Comparison of ENCODE assay signal across 33 cellular contexts in genomic region chr11:31493235-31493634, GRCh38.
"Had no signal": no experiment of that assay in that cellular context is flagged by ENCODE, and none has a peak within 500 bp of the region (broad histone marks: within the 10 kb centered on the region; RNA-seq: fewer than 3 reads in every experiment).

No MANE protein-coding gene starts in this region.

- H3K4me1 ChIP-seq: adrenal gland, breast epithelium had no signal

- H3K4me1 Mint-ChIP-seq: activated naive CD8-positive, alpha-beta T cell treated with anti-CD3 and anti-CD28 coated beads, Interleukin-2, amount 10 ng/mL, durations not matched to agents 7 days and 5 days had no signal

- DNase-seq: activated B cell treated with CpG ODN at 0.5 μM for 24 hours; activated CD4-positive, alpha-beta memory T cell treated with anti-CD3 and anti-CD28 coated beads for 36 hours; activated CD4-positive, alpha-beta T cell treated with anti-CD3 and anti-CD28 coated beads for 4 hours; activated CD4-positive, alpha-beta T cell treated with anti-CD3 and anti-CD28 coated beads, Interleukin-2, amount 10 ng/mL, durations not matched to agents 24 days and 14 days; activated CD4-positive, alpha-beta T cell treated with anti-CD3 and anti-CD28 coated beads, Interleukin-2, amount 50 U/mL, for 1 hour; activated CD4-positive, alpha-beta T cell treated with anti-CD3 and anti-CD28 coated beads, Interleukin-2, amount 50 U/mL, for 4 hours; activated CD4-positive, CD25-positive, alpha-beta regulatory T cell treated with anti-CD3 and anti-CD28 coated beads, Interleukin-2, amount 50 U/mL, for 72 hours; activated CD8-positive, alpha-beta memory T cell treated with anti-CD3 and anti-CD28 coated beads, Interleukin-2, amount 50 U/mL, for 4 hours; activated effector memory CD4-positive, alpha-beta T cell treated with anti-CD3 and anti-CD28 coated beads, Interleukin-2, amount 50 U/mL, for 16 hours; activated gamma-delta T cell treated with Interleukin-2 at 50 U/mL for 16 hours; activated naive CD4-positive, alpha-beta T cell; activated naive CD4-positive, alpha-beta T cell treated with anti-CD3 and anti-CD28 coated beads, Interleukin-2, amount 10 ng/mL, durations not matched to agents 7 days and 5 days; activated naive CD8-positive, alpha-beta T cell treated with anti-CD3 and anti-CD28 coated beads, Interleukin-2, amount 10 ng/mL, durations not matched to agents 7 days and 5 days; activated T-cell treated with anti-CD3 and anti-CD28 coated beads for 4 hours; activated T-cell treated with anti-CD3 and anti-CD28 coated beads, Interleukin-2, amount 50 U/mL, for 1 hour; activated T-cell treated with anti-CD3 and anti-CD28 coated beads, Interleukin-2, amount 50 U/mL, for 4 hours; activated T-cell treated with anti-CD3 and anti-CD28 coated beads, Interleukin-2, amount 50 U/mL, for 72 hours; adrenal gland; amniotic stem cell; aorta; body of pancreas; brain microvascular endothelial cell; central memory CD4-positive, alpha-beta T cell; SW 1271; T-helper 1 cell; T-helper 2 cell; T-helper 9 cell had no signal

- H3K4me3 ChIP-seq: adrenal gland, body of pancreas, breast epithelium had no signal

- H3K36me3 ChIP-seq: adrenal gland, brain microvascular endothelial cell, breast epithelium had no signal

- H3K27me3 Mint-ChIP-seq: activated B cell treated with CpG ODN at 0.5 μM for 24 hours; activated CD4-positive, alpha-beta memory T cell treated with anti-CD3 and anti-CD28 coated beads for 36 hours; activated CD4-positive, alpha-beta T cell treated with anti-CD3 and anti-CD28 coated beads, Interleukin-2, amount 10 ng/mL, durations not matched to agents 24 days and 14 days; activated naive CD4-positive, alpha-beta T cell treated with anti-CD3 and anti-CD28 coated beads, Interleukin-2, amount 10 ng/mL, durations not matched to agents 7 days and 5 days; activated naive CD8-positive, alpha-beta T cell treated with anti-CD3 and anti-CD28 coated beads, Interleukin-2, amount 10 ng/mL, durations not matched to agents 7 days and 5 days; activated T-helper 17 cell treated with anti-CD3 and anti-CD28 coated beads, Interleukin-2, amount 50 U/mL, for 72 hours had no signal

- H3K27ac ChIP-seq: adrenal gland, body of pancreas, brain microvascular endothelial cell, breast epithelium, VCaP had no signal

- H3K27ac Mint-ChIP-seq: activated B cell treated with CpG ODN at 0.5 μM for 24 hours; activated CD4-positive, alpha-beta memory T cell treated with anti-CD3 and anti-CD28 coated beads for 36 hours; activated CD4-positive, alpha-beta T cell treated with anti-CD3 and anti-CD28 coated beads, Interleukin-2, amount 10 ng/mL, durations not matched to agents 24 days and 14 days; activated naive CD4-positive, alpha-beta T cell treated with anti-CD3 and anti-CD28 coated beads, Interleukin-2, amount 10 ng/mL, durations not matched to agents 7 days and 5 days; activated naive CD8-positive, alpha-beta T cell treated with anti-CD3 and anti-CD28 coated beads, Interleukin-2, amount 10 ng/mL, durations not matched to agents 7 days and 5 days; activated T-cell treated with anti-CD3 and anti-CD28 coated beads, Interleukin-2, amount 50 U/mL, for 72 hours; activated T-helper 17 cell treated with anti-CD3 and anti-CD28 coated beads, Interleukin-2, amount 50 U/mL, for 72 hours; T-helper 1 cell treated with Interleukin-12 subunit alpha and Interleukin-12 subunit beta and Interleukin-4 antibody, amounts not matched to agents 30 μg/mL and 1 μg/mL, for 36 hours; T-helper 2 cell treated with Interferon-gamma antibody and Interleukin-4, amounts not matched to agents 5 μg/mL and 100 μg/mL, for 36 hours had no signal

- H3K4me3 Mint-ChIP-seq: activated B cell treated with CpG ODN at 0.5 μM for 24 hours; activated CD4-positive, alpha-beta memory T cell treated with anti-CD3 and anti-CD28 coated beads for 36 hours; activated CD4-positive, alpha-beta T cell treated with anti-CD3 and anti-CD28 coated beads, Interleukin-2, amount 10 ng/mL, durations not matched to agents 24 days and 14 days; activated naive CD4-positive, alpha-beta T cell treated with anti-CD3 and anti-CD28 coated beads, Interleukin-2, amount 10 ng/mL, durations not matched to agents 7 days and 5 days; activated naive CD8-positive, alpha-beta T cell treated with anti-CD3 and anti-CD28 coated beads, Interleukin-2, amount 10 ng/mL, durations not matched to agents 7 days and 5 days; activated T-cell treated with anti-CD3 and anti-CD28 coated beads, Interleukin-2, amount 50 U/mL, for 4 hours; activated T-cell treated with anti-CD3 and anti-CD28 coated beads, Interleukin-2, amount 50 U/mL, for 72 hours; activated T-helper 1 cell treated with anti-CD3 and anti-CD28 coated beads, Interleukin-12 subunit alpha, Interleukin-12 subunit beta, Interleukin-2, Interleukin-4 antibody, amounts not matched to agents 30 ng/mL and 10 ng/mL and 1 ng/mL, durations not matched to agents 14 hours and 24 hours and 36 hours; activated T-helper 17 cell treated with anti-CD3 and anti-CD28 coated beads, Interleukin-2, amount 50 U/mL, for 72 hours; T-helper 1 cell treated with Interleukin-12 subunit alpha and Interleukin-12 subunit beta and Interleukin-4 antibody, amounts not matched to agents 30 μg/mL and 1 μg/mL, for 36 hours; T-helper 2 cell treated with Interferon-gamma antibody and Interleukin-4, amounts not matched to agents 5 μg/mL and 100 μg/mL, for 36 hours had no signal

- H3K27me3 ChIP-seq: adrenal gland, body of pancreas, brain microvascular endothelial cell, breast epithelium had no signal

- ATAC-seq: activated T-cell treated with anti-CD3 and anti-CD28 coated beads, Interleukin-2, amount 50 U/mL, for 4 hours; activated T-cell treated with anti-CD3 and anti-CD28 coated beads, Interleukin-2, amount 50 U/mL, for 72 hours; body of pancreas had no signal

- H3K9me3 ChIP-seq: adrenal gland, body of pancreas, breast epithelium had no signal

- H3K9me3 Mint-ChIP-seq: activated T-helper 17 cell treated with anti-CD3 and anti-CD28 coated beads, Interleukin-2, amount 50 U/mL, for 72 hours had no signal
